ENCODE assay signal across 16 cellular contexts in the genomic region with DNA sequence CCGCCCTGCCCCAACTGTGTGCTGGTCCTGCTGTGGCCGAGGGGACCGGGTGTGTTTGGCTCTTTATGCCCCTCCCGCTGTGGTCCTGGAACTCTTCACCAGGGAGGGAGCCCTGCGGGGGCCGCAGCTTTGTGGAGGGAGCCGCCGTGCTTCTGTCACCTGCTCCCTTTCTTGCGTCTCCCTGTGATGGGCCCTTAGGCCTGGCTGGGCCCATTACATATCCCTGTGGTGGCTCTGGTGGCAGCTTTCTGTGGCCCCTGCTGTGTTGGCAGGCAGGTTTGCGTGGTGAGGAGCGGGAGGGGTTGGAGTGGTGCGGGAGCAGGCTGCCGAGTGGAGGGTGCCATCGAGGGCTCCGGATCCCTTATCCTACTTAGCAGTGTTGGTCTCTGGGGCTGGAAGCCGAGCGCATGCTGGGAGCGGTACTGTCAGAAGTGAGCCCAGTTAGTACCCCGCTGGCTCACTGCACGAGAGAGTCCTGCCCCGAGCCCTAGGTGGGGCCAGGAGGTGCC.
"Had no signal": no experiment of that assay in that cellular context is flagged by ENCODE, and none has a peak within 500 bp of the region (broad histone marks: within the 10 kb centered on the region; RNA-seq: fewer than 3 reads in every experiment).

No MANE protein-coding gene starts in this region.

- H3K9me3 ChIP-seq: ovary, thyroid gland had no signal

- H3K27ac ChIP-seq: ovary, thyroid gland had no signal

- FAIRE-seq: astrocyte, bronchial epithelial cell, keratinocyte, urothelium cell line had no signal

- H3K27me3 ChIP-seq: ovary, thyroid gland had no signal

- H3K4me3 ChIP-seq: ovary, thyroid gland had no signal

- H3K36me3 ChIP-seq: ovary had no signal

- ATAC-seq: activated CD8-positive, alpha-beta T cell treated with anti-CD3 and anti-CD28 coated beads for 36 hours; activated T-helper 17 cell treated with anti-CD3 and anti-CD28 coated beads, Interleukin-2, amount 50 U/mL, for 72 hours; stimulated activated naive B cell treated with anti-CD40 and anti-IgM and Interleukin-4, amounts not matched to agents 10 μg/mL and 1 μg/mL and 100 μg/mL, for 72 hours had no signal

- DNase-seq: activated CD4-positive, alpha-beta T cell treated with anti-CD3 and anti-CD28 coated beads for 4 hours; activated CD8-positive, alpha-beta T cell treated with anti-CD3 and anti-CD28 coated beads for 36 hours; activated naive CD4-positive, alpha-beta T cell treated with Interleukin-2 at 50 U/mL for 16 hours; erythroblast; hippocampal formation; stimulated activated CD4-positive, alpha-beta T cell treated with anti-CD3 and anti-CD28 coated beads, Interleukin-15, amount 100 ng/mL, for 24 hours; stimulated activated CD4-positive, alpha-beta T cell treated with anti-CD3 and anti-CD28 coated beads, Interleukin-4, amount 100 ng/mL, for 1 hour; stimulated activated naive B cell treated with anti-CD40 and anti-IgM and Interleukin-4, amounts not matched to agents 10 μg/mL and 1 μg/mL and 100 μg/mL, for 72 hours; T-helper 2 cell; thyroid gland had no signal

- H3K4me1 ChIP-seq: thyroid gland had no signal
